Comparison of ENCODE assay signal across 9 cellular contexts in the genomic region with DNA sequence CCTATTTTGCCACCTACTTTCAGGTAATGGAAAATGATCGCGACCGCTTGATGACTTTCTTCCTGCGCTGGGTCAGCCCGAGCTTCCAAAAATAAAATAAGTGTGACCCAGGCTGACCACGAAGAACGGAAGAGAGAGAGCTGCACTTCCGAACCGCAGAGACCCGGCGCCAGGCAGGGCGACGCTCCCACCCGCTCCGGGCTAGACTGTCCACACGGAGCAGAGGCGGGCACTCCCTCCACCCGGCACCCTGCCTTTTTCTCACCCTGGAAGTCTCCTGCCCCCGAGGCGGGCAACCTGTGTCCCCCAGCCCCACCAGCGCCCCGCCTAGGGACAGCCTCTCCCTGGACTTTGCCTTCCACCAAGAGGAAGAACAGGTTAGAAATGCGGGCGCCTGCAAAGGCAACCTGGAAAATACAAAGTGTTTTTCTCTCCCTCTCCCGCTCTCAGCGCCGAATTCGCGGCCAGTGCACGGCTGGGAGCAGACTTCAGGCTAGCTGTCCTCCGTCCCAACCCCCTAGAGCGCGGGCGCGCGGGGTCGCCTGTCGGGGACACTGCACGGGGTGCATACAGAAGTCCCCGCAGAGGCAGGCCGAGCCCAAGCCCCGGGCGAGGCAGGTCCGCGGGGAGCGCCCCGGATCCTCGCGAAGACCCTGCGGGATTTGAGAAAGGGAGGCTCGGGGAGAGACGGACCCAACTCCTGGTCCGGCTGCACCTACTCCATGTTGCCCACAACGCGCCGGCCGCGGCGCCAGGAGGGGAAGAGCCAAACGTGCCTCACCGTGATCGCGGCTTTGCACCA. TPM values are rescaled to one million over a fixed set of nuclear protein-coding genes. Genes with fewer than 3 reads are reported as not detected.
DNase-seq lines count a peak whose midpoint lies in the region; ATAC-seq, FAIRE-seq and TF ChIP-seq lines count a peak whose summit lies in the region.
"Had no signal": no experiment of that assay in that cellular context is flagged by ENCODE, and none has a peak within 500 bp of the region (broad histone marks: within the 10 kb centered on the region; RNA-seq: fewer than 3 reads in every experiment).

No MANE protein-coding gene starts in this region.

- H3K9me3 ChIP-seq in GM12878 (replicated peaks; ENCODE audit: control insufficient read depth, insufficient read depth, low read length) (no peaks in the 10 kb centered on the region), iPS-18a (ENCODE audit: control insufficient read depth, low read depth, low read length) (no peaks in the 10 kb centered on the region), skeletal muscle tissue (ENCODE audit: control insufficient read depth in 3 of 3, low read length in 3 of 3) (no peaks in the 10 kb centered on the region)

- TF ChIP-seq RAD21 in GM12878 (IDR thresholded peaks at IDR 0.05; ENCODE audit: insufficient read depth, low read depth, low read length): no peak

- WGBS in GM12878 (ENCODE audit: insufficient coverage, insufficient replicate concordance, low lambda C conversion rate, missing lambda C conversion rate): 8% methylated on average over 40 of the region's 63 CpGs

- POLR2A ChIA-PET in GM12878 (lab: Charles Lee): interaction anchor here (0.6 to 10.1 kb wide), 6 partner anchors 20 to 681 kb away, joined by 3 to 147 read pairs (median 4); no protein-coding TSS in a partner anchor

- TF ChIP-seq POLR2A in GM12878 (IDR thresholded peaks at IDR 0.05; ENCODE audit: low read depth, low read length): 0 out of 2 replicates have a peak, but pooled peaks have one; percentile 15

- peak overlapping the region; percentile 51; the same call in 1 of the 2 replicates for H3K27ac ChIP-seq in GM12878 (ENCODE audit: control insufficient read depth, insufficient read depth)
- peak overlapping the region; percentile 73 for H3K27ac ChIP-seq in iPS-18a (ENCODE audit: low read length)
- H3K27ac ChIP-seq in skeletal muscle tissue (ENCODE audit: low read depth, low read length): peak overlapping the region; percentile 91

- ATAC-seq in GM21447 (IDR thresholded peaks at IDR 0.05; ENCODE audit: unreplicated experiment): peak; percentile 37
- ATAC-seq in GM12878: peak; percentile 36
- ATAC-seq in GM21723 (IDR thresholded peaks at IDR 0.05; ENCODE audit: unreplicated experiment): no peak

- no peaks in the 10 kb centered on the region for H4K20me1 ChIP-seq in GM12878 (ENCODE audit: control insufficient read depth, insufficient read depth)

- BruUV-seq in GM12878 (replicated peaks; lab: Mats Ljungman, UMichigan): TSS peak; percentile 60

- RAD21 ChIA-PET in GM12878 (lab: Charles Lee; ENCODE audit: unreplicated experiment): interaction anchor here (0.6 to 11.5 kb wide), 28 partner anchors 10 to 678 kb away, joined by 3 to 347 read pairs (median 6); no protein-coding TSS in a partner anchor

- peak in 1 of 2 experiments; percentile 50; a peak in 2 of 4 replicates for TF ChIP-seq EP300 in GM12878 (IDR thresholded peaks at IDR 0.05; ENCODE audit: borderline replicate concordance in 1 of 2, control insufficient read depth in 1 of 2, low read depth in 2 of 2, low read length in 2 of 2)

- H3K36me3 ChIP-seq in GM12878 (ENCODE audit: control insufficient read depth in 2 of 2, insufficient read depth in 2 of 2, low read length in 1 of 2): no peaks in the 10 kb centered on the region; a peak in 1 of 4 replicates
- H3K36me3 ChIP-seq in iPS-18a (ENCODE audit: control insufficient read depth, low read depth, low read length): peaks cover 24% of the 10 kb centered on the region
- peaks cover 7 to 14% (median 8%) of the 10 kb centered on the region in 3 donors for H3K36me3 ChIP-seq in skeletal muscle tissue (ENCODE audit: control insufficient read depth in 3 of 3, insufficient read depth in 3 of 3, low read length in 3 of 3)

- no peaks in the 10 kb centered on the region; a peak in 1 of 4 replicates for H3K27me3 ChIP-seq in GM12878 (replicated peaks in 1 of 2; ENCODE audit: control insufficient read depth in 2 of 2, insufficient read depth in 2 of 2, low read length in 1 of 2)
- peaks cover 11% of the 10 kb centered on the region for H3K27me3 ChIP-seq in iPS-18a (ENCODE audit: control insufficient read depth, insufficient read depth, low read length)
- no peaks in the 10 kb centered on the region for H3K27me3 ChIP-seq in skeletal muscle tissue (ENCODE audit: control insufficient read depth in 3 of 3, insufficient read depth in 3 of 3, low read length in 3 of 3)

- no peak for FAIRE-seq in GM12878 (lab: Jason Lieb, UNC)
- FAIRE-seq: TTC549 had no signal

- peak overlapping the region; percentile 29 for H2AFZ ChIP-seq in GM12878 (ENCODE audit: control insufficient read depth, low read depth, low read length)

- peak overlapping the region; percentile 86 for H3K4me2 ChIP-seq in GM12878 (ENCODE audit: control insufficient read depth, insufficient read depth)

- H3K4me1 ChIP-seq in GM12878 (ENCODE audit: control insufficient read depth, insufficient read depth, low read length) (no peaks in the 10 kb centered on the region), iPS-18a (ENCODE audit: control insufficient read depth, low read depth, low read length) (peaks cover 25% of the 10 kb centered on the region), skeletal muscle tissue (ENCODE audit: control insufficient read depth in 3 of 3, insufficient read depth in 3 of 3, low read length in 3 of 3) (peaks cover 18 to 30% (median 29%) of the 10 kb centered on the region in 3 donors)

- peak; percentile 28 for DNase-seq in COR-L47 (lab: John Stamatoyannopoulos, UW)
- DNase-seq in NCI-H774 (lab: John Stamatoyannopoulos, UW): peak; percentile 10
- no peak for DNase-seq in GM12878 (ENCODE audit: low read depth, low spot score)
- no peak for DNase-seq in germinal center (ENCODE audit: low spot score)

- no peak for TF ChIP-seq CTCF in GM12878 (IDR thresholded peaks at IDR 0.05 in 2 of 3, conservative IDR thresholded peaks at IDR 0.05 in 1 of 3; ENCODE audit: control insufficient read depth in 2 of 3, extremely low read depth in 1 of 3, insufficient read depth in 1 of 3, low read depth in 3 of 3, low read length in 3 of 3)

- H3K79me2 ChIP-seq in GM12878 (ENCODE audit: control insufficient read depth, insufficient read depth, low read length): peaks cover 9% of the 10 kb centered on the region

- CTCF ChIA-PET in GM12878 (lab: Yijun Ruan, JAX): interaction anchor here (0.7 to 12.2 kb wide), 18 partner anchors 9 to 678 kb away, joined by 3 to 228 read pairs (median 4); no protein-coding TSS in a partner anchor

- peak overlapping the region; percentile 48; the same call in 1 of the 2 replicates for H3K9ac ChIP-seq in GM12878 (ENCODE audit: control insufficient read depth, insufficient read depth, low read length)
- H3K9ac ChIP-seq in iPS-18a (ENCODE audit: low read length): peak overlapping the region; percentile 96
- peak overlapping the region; percentile 92 to 99 (median 97) for H3K9ac ChIP-seq in skeletal muscle tissue (ENCODE audit: low read depth in 1 of 3, low read length in 3 of 3)

- H3K4me3 ChIP-seq in GM12878 (peak overlapping the region; percentile 69), iPS-18a (ENCODE audit: low read length) (peak overlapping the region; percentile 95), skeletal muscle tissue (ENCODE audit: low read length in 3 of 3) (peak overlapping the region; percentile 93 to 97 (median 96))

- SMC1A ChIA-PET in GM12878 (lab: Charles Lee; ENCODE audit: uncharacterized antibody, unreplicated experiment): interaction anchor here (0.7 to 12.6 kb wide), 20 partner anchors 7 to 677 kb away, joined by 3 to 360 read pairs (median 4); no protein-coding TSS in a partner anchor

- intact Hi-C loops in GM12878 (cut with micrococcal nuclease; ENCODE audit: unreplicated experiment): loop anchor here (2.0 to 5.0 kb wide), 10 partner anchors 63 to 677 kb away; no protein-coding TSS in a partner anchor

- in situ Hi-C loops in GM12878 (cut with MboI): no loop called here

TF ChIP-seq in GM12878, 131 proteins besides CTCF, POLR2A, EP300 and RAD21 (continues in another document):
- no peak for TF ChIP-seq FOXM1 (IDR thresholded peaks at IDR 0.05; ENCODE audit: low read depth, low read length)
- TF ChIP-seq ETV6 (conservative IDR thresholded peaks at IDR 0.05 in 1 of 2, IDR thresholded peaks at IDR 0.05 in 1 of 2; ENCODE audit: borderline replicate concordance in 1 of 2, low read depth in 1 of 2): peak in 1 of 2 experiments; percentile 94; a peak in 2 of 4 replicates
- TF ChIP-seq, protein P1, sequence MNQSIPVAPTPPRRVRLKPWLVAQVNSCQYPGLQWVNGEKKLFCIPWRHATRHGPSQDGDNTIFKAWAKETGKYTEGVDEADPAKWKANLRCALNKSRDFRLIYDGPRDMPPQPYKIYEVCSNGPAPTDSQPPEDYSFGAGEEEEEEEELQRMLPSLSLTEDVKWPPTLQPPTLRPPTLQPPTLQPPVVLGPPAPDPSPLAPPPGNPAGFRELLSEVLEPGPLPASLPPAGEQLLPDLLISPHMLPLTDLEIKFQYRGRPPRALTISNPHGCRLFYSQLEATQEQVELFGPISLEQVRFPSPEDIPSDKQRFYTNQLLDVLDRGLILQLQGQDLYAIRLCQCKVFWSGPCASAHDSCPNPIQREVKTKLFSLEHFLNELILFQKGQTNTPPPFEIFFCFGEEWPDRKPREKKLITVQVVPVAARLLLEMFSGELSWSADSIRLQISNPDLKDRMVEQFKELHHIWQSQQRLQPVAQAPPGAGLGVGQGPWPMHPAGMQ (IDR thresholded peaks at IDR 0.05; ENCODE audit: borderline replicate concordance): no peak
- TF ChIP-seq RCOR1 (conservative IDR thresholded peaks at IDR 0.05; ENCODE audit: low read depth, low read length): no peak
- TF ChIP-seq NR2C2 (IDR thresholded peaks at IDR 0.05; ENCODE audit: borderline replicate concordance, control insufficient read depth, insufficient read length, low read depth): no peak
- peak; percentile 87 for TF ChIP-seq MEF2B (IDR thresholded peaks at IDR 0.05; ENCODE audit: partially characterized antibody, poor library complexity, severe bottlenecking)

RNA-seq across cellular contexts. Expression of a gene that starts 0.9 kb away (rescaled TPM):
- total RNA-seq in GM12878 (2013; cell fraction: nucleolus; rRNA removed): 36.0 and 37.1 TPM in 2 replicates
- total RNA-seq in GM12878 (2014; rRNA removed): 10.0 TPM in 2 replicates
- total RNA-seq in GM12878 (2014; rRNA removed; fragmentation: Illumina TruSeq; extraction: Trizol): 8.2 and 8.5 TPM in 2 replicates
- 19.5 and 19.8 TPM in 2 replicates for total RNA-seq in GM12878 (2021)
- polyA plus RNA-seq in GM12878 (2011; ENCODE audit: low read depth): 1.4 TPM
- polyA plus RNA-seq in GM12878 (2011; rRNA removed): 73.3 and 82.1 TPM in 2 replicates
- polyA plus RNA-seq in GM12878 (2011; cell fraction: cytosol; rRNA removed): 90.8 and 109 TPM in 2 replicates
- polyA plus RNA-seq in GM12878 (2011; cell fraction: nucleus; rRNA removed): 115 and 120 TPM in 2 replicates
- 1.5 and 2.1 TPM in 2 replicates for polyA plus RNA-seq in GM12878 (2012)
- polyA plus RNA-seq in GM12878 (2014; fragmentation: Illumina TruSeq; extraction: Trizol): 15.1 and 17.0 TPM in 2 replicates
- 1 to 10 TPM; 5.3 to 7.1 TPM for polyA plus RNA-seq in GM12878 (2014; fragmentation: Nextera tagmentation; extraction: Ambion mirVana)
- 14.0 and 14.5 TPM in 2 replicates for polyA plus RNA-seq in GM12878 (2014; rRNA removed)
- polyA plus RNA-seq in GM12878 (2016; fragmentation: Nextera tagmentation; extraction: Ambion mirVana): 1 to 10 TPM; 1.8 to 2.1 TPM
- 147 and 158 TPM in 2 replicates for polyA minus RNA-seq in GM12878 (2011; rRNA and poly(A)+ RNA removed)
- polyA minus RNA-seq in GM12878 (2011; cell fraction: cytosol; rRNA and poly(A)+ RNA removed): 34.2 and 41.2 TPM in 2 replicates
- polyA minus RNA-seq in GM12878 (2011; cell fraction: nucleus; rRNA and poly(A)+ RNA removed): 88.0 and 122 TPM in 2 replicates
- 52.2 TPM for total RNA-seq in skeletal muscle tissue

Comparison
In these comparisons a context has a peak if more than half of its experiments do, and no peak if none do; other contexts are left out.
1. DNase-seq: peak in COR-L47 (single experiment) and NCI-H774 (single experiment); none in GM12878 (single experiment) and germinal center (single experiment).
2. Peak in every context shown above with its lines, with median percentiles within 50 percentile points of each other: H3K27ac ChIP-seq, H3K4me3 ChIP-seq and H3K9ac ChIP-seq.